ENCODE assay signal across 8 cellular contexts in the genomic region with DNA sequence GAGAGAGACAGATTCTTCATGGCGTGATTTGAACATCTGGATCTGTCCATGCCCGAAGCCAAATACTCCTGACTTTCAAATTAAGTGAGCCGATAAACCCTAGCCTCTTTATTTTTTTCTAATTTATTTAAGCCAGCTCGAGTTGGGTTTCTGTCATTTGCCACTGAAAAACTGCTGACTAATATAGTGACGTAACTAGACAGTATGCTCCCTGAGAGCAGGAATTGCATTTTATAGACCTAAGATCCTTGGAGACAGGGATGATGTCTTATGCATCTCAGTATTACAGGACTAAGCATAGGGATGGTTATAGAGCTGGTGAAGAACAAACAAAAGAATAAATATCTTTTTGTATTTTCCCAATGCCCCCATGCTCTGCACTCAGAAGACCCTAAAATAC. TPM values are rescaled to one million over a fixed set of nuclear protein-coding genes. Genes with fewer than 3 reads are reported as not detected.
"Had no signal": no experiment of that assay in that cellular context is flagged by ENCODE, and none has a peak within 500 bp of the region (broad histone marks: within the 10 kb centered on the region; RNA-seq: fewer than 3 reads in every experiment).

No MANE protein-coding gene starts in this region.

- H3K4me3 ChIP-seq: GM12878 had no signal

- ATAC-seq: GM12878 had no signal

- DNase-seq: GDM1, GF-D8 had no signal

- FAIRE-seq: G401.6, GM12878, GM12891, GM12892, GM18507, GM19239 had no signal

RNA-seq across cellular contexts. Expression of a gene that starts 4.6 kb away (rescaled TPM):
- total RNA-seq: GM12878 had no signal
